ENCODE assay signal across 1 cellular context in the genomic region with DNA sequence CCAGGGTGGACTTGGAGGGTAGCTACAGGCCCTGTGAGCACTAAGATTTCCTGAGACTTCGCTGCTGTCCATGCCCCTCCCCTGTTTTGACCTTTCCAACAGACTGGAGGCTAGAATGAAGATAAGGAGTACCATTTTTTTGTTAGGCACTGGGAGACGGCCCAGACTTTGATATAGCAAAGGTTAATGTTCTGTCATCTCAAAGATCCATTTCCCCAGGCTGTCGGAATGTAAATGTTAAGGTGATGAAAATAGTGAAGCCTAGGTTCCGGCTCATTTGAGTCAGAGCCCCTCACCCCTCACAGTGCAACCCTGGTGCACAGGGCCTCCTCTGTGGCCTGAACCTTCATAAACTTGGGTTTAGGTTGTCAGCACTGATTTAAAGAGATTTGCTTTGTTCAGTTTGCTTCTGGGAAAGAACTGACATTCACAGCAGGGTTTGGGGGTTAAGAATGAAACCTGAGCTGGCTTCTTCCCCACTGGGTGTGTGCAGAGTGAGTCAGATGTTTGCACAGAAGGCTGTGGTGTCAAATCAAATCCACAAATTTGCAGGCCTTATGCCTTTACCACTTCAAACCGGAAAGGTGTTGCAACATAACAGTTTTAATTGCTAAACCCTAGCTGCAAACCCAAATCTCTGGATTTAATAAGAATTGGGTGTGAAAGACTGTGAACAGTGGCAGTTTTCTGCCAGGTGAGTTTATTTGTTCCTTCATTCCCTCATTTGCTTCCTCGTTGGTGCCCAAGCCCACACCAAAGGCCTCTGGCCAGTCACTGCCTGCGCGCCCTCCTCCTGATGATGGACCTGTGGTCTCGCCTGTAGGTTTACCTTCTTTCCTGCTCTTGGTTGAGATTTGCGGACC.
TF ChIP-seq lines count a peak whose summit lies in the region.

No MANE protein-coding gene starts in this region.

TF ChIP-seq in SK-N-SH, 30 proteins besides CTCF, POLR2A, EP300 and RAD21 (continued from another document):
- TF ChIP-seq, protein P1, sequence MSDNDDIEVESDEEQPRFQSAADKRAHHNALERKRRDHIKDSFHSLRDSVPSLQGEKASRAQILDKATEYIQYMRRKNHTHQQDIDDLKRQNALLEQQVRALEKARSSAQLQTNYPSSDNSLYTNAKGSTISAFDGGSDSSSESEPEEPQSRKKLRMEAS (IDR thresholded peaks at IDR 0.05; ENCODE audit: low read depth): 0 out of 2 replicates have a peak, but pooled peaks have one; percentile 25
- TF ChIP-seq RXRA (IDR thresholded peaks at IDR 0.05; ENCODE audit: borderline replicate concordance, low read depth) (peak; percentile 41; the same call in 1 of the 2 replicates), FOXJ3 (CRISPR knock-in tag; IDR thresholded peaks at IDR 0.05) (no peak), TAF1 (IDR thresholded peaks at IDR 0.05; ENCODE audit: borderline replicate concordance, low read depth, low read length) (0 out of 2 replicates have a peak, but pooled peaks have one; percentile 30), FOSL2 (IDR thresholded peaks at IDR 0.05; ENCODE audit: borderline replicate concordance, low read depth) (peak; percentile 75)
- TF ChIP-seq, protein P2, sequence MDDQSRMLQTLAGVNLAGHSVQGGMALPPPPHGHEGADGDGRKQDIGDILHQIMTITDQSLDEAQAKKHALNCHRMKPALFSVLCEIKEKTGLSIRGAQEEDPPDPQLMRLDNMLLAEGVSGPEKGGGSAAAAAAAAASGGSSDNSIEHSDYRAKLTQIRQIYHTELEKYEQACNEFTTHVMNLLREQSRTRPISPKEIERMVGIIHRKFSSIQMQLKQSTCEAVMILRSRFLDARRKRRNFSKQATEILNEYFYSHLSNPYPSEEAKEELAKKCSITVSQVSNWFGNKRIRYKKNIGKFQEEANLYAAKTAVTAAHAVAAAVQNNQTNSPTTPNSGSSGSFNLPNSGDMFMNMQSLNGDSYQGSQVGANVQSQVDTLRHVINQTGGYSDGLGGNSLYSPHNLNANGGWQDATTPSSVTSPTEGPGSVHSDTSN (IDR thresholded peaks at IDR 0.05): peak; percentile 70
- TF ChIP-seq, protein P3, sequence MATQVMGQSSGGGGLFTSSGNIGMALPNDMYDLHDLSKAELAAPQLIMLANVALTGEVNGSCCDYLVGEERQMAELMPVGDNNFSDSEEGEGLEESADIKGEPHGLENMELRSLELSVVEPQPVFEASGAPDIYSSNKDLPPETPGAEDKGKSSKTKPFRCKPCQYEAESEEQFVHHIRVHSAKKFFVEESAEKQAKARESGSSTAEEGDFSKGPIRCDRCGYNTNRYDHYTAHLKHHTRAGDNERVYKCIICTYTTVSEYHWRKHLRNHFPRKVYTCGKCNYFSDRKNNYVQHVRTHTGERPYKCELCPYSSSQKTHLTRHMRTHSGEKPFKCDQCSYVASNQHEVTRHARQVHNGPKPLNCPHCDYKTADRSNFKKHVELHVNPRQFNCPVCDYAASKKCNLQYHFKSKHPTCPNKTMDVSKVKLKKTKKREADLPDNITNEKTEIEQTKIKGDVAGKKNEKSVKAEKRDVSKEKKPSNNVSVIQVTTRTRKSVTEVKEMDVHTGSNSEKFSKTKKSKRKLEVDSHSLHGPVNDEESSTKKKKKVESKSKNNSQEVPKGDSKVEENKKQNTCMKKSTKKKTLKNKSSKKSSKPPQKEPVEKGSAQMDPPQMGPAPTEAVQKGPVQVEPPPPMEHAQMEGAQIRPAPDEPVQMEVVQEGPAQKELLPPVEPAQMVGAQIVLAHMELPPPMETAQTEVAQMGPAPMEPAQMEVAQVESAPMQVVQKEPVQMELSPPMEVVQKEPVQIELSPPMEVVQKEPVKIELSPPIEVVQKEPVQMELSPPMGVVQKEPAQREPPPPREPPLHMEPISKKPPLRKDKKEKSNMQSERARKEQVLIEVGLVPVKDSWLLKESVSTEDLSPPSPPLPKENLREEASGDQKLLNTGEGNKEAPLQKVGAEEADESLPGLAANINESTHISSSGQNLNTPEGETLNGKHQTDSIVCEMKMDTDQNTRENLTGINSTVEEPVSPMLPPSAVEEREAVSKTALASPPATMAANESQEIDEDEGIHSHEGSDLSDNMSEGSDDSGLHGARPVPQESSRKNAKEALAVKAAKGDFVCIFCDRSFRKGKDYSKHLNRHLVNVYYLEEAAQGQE (IDR thresholded peaks at IDR 0.05; ENCODE audit: low read depth, low read length): no peak
